8 cellular contexts compared by ENCODE assay signal in genomic region chr4:12633058-12633651, GRCh38.
DNase-seq lines count a peak whose midpoint lies in the region; ATAC-seq and TF ChIP-seq lines count a peak whose summit lies in the region.

No MANE protein-coding gene starts in this region.

- no peaks in the 10 kb centered on the region for H3K9me3 ChIP-seq in MM.1S (replicated peaks; ENCODE audit: insufficient read depth, low read length)
- H3K9me3 ChIP-seq in cardiac muscle cell (ENCODE audit: low read depth): no peaks in the 10 kb centered on the region
- no peaks in the 10 kb centered on the region for H3K9me3 ChIP-seq in psoas muscle
- H3K9me3 ChIP-seq in aorta (ENCODE audit: control insufficient read depth, low read length): no peaks in the 10 kb centered on the region

- peak overlapping the region; percentile 24 for H3K4me2 ChIP-seq in MM.1S (ENCODE audit: low read depth, low read length)

- POLR2A ChIA-PET in HEK293T (lab: Yijun Ruan, JAX): no interaction called here

- peak overlapping the region; percentile 20; the same call in 1 of the 2 replicates for H2AFZ ChIP-seq in MM.1S (ENCODE audit: low read length)

- H3K36me3 ChIP-seq in MM.1S (replicated peaks; ENCODE audit: insufficient read depth, low read length) (no peaks in the 10 kb centered on the region), cardiac muscle cell (no peaks in the 10 kb centered on the region), psoas muscle (ENCODE audit: insufficient read depth in 1 of 2, low read depth in 1 of 2) (no peaks in the 10 kb centered on the region), aorta (ENCODE audit: control insufficient read depth in 1 of 2, insufficient read depth in 2 of 2, low read length in 1 of 2) (no peaks in the 10 kb centered on the region)

- H3K79me2 ChIP-seq in MM.1S (ENCODE audit: low read length): no peaks in the 10 kb centered on the region

- H3K27ac ChIP-seq in MM.1S (ENCODE audit: low read length) (no peak overlapping the region), cardiac muscle cell (no peak overlapping the region), psoas muscle (no peak overlapping the region), aorta (ENCODE audit: low read depth in 1 of 2, low read length in 2 of 2) (no peak overlapping the region)

- 8 to 12% (median 10%) methylated on average over 15 of the region's 15 CpGs for WGBS in psoas muscle, 3 donors
- WGBS in aorta, 2 donors: 11% methylated on average over 15 of the region's 15 CpGs

- no peaks in the 10 kb centered on the region for H3K9me2 ChIP-seq in MM.1S (replicated peaks; ENCODE audit: insufficient read depth, low read length)

- CTCF ChIA-PET in HEK293T (lab: Yijun Ruan, JAX): interaction anchor here (0.8 to 1.3 kb wide), 2 partner anchors 22 to 867 kb away, joined by 3 read pairs; no protein-coding TSS in a partner anchor

- H3F3A ChIP-seq in MM.1S (ENCODE audit: insufficient read depth, low read length): peaks cover 10% of the 10 kb centered on the region

- ATAC-seq in psoas muscle (peak in 1 of 4 donors; percentile 46), aorta (ENCODE audit: low FRiP score) (peak; percentile 74)

- no peaks in the 10 kb centered on the region for H4K20me1 ChIP-seq in MM.1S (ENCODE audit: insufficient read depth, low read length)

- peaks cover 23% of the 10 kb centered on the region for H3K4me1 ChIP-seq in MM.1S (ENCODE audit: low read length)
- H3K4me1 ChIP-seq in cardiac muscle cell (ENCODE audit: low read depth): no peaks in the 10 kb centered on the region
- H3K4me1 ChIP-seq in psoas muscle: no peaks in the 10 kb centered on the region
- no peaks in the 10 kb centered on the region for H3K4me1 ChIP-seq in aorta (ENCODE audit: control insufficient read depth in 1 of 2, insufficient read depth in 2 of 2, low read length in 2 of 2)

- no peak overlapping the region for H3K9ac ChIP-seq in MM.1S (ENCODE audit: low read length)

- H3K4me3 ChIP-seq in GM12875 (ENCODE audit: low read depth, low read length): no peak overlapping the region
- no peak overlapping the region for H3K4me3 ChIP-seq in MM.1S (ENCODE audit: low read length)
- H3K4me3 ChIP-seq in cardiac muscle cell: no peak overlapping the region
- no peak overlapping the region for H3K4me3 ChIP-seq in psoas muscle
- no peak overlapping the region for H3K4me3 ChIP-seq in aorta (ENCODE audit: low read length in 2 of 2)

- H3K27me3 ChIP-seq in MM.1S (replicated peaks; ENCODE audit: insufficient read depth, low read length) (no peaks in the 10 kb centered on the region), cardiac muscle cell (no peaks in the 10 kb centered on the region), psoas muscle (ENCODE audit: insufficient read depth in 3 of 3, low read length in 2 of 3) (peaks cover 0 to 2% (median 0%) of the 10 kb centered on the region in 3 donors), aorta (ENCODE audit: control insufficient read depth in 1 of 2, insufficient read depth in 2 of 2, low read length in 1 of 2) (peaks cover 0 to 1% of the 10 kb centered on the region in 2 donors)

- intact Hi-C loops in psoas muscle (cut with DNase I): loop anchor here (5.0 to 10.0 kb wide), 2 partner anchors 866 to 868 kb away; no protein-coding TSS in a partner anchor
- intact Hi-C loops in aorta (cut with DNase I): no loop called here

- in situ Hi-C loops in SK-MEL-5 (cut with HindIII; ENCODE audit: low pct_unique_long_range_greater_than_20kb, low sequenced_read_pairs): no loop called here

- TF ChIP-seq CTCF in GM12875 (IDR thresholded peaks at IDR 0.05; ENCODE audit: borderline replicate concordance, insufficient read depth, low read depth, low read length) (peak; percentile 83), MM.1S (IDR thresholded peaks at IDR 0.05; ENCODE audit: low read length) (peak; percentile 90), cardiac muscle cell (IDR thresholded peaks at IDR 0.05; ENCODE audit: low read depth, low read length) (peak; percentile 94), psoas muscle (IDR thresholded peaks at IDR 0.05) (peak; percentile 72)

- DNase-seq in HEK293T (ENCODE audit: extremely low spot score) (peak; percentile 69), MM.1S (peak; percentile 92), SK-MEL-5 (ENCODE audit: low read depth, low spot score) (peak; percentile 81), cardiac muscle cell (ENCODE audit: low read depth in 1 of 2, low spot score in 1 of 2) (peak; percentile 83 to 87), psoas muscle (peak; percentile 51 to 70), aorta (peak; percentile 56 to 86)
- DNase-seq in activated naive CD4-positive, alpha-beta T cell treated with anti-CD3 and anti-CD28 coated beads, Interleukin-2, amount 50 U/mL, for 16 hours: peak; percentile 70

TF ChIP-seq in HEK293T, 16 proteins besides CTCF, POLR2A, EP300 and RAD21:
- TF ChIP-seq PKNOX1 (IDR thresholded peaks at IDR 0.05) (no peak), ARNT (IDR thresholded peaks at IDR 0.05) (no peak), FOXK2 (IDR thresholded peaks at IDR 0.05) (no peak), TARDBP (IDR thresholded peaks at IDR 0.05) (no peak), FOXA1 (IDR thresholded peaks at IDR 0.05) (no peak), SP1 (IDR thresholded peaks at IDR 0.05) (no peak), ELF4 (IDR thresholded peaks at IDR 0.05) (no peak), SUZ12 (IDR thresholded peaks at IDR 0.05) (no peak)
TF ChIP-seq in HEK293T: peak in this region for 0.

Comparison
In these comparisons a context has a peak if more than half of its experiments do, and no peak if none do; other contexts are left out.
1. intact Hi-C loops: an anchor here in psoas muscle (5.0 to 10.0 kb wide); none called in aorta.